In the genomic region with DNA sequence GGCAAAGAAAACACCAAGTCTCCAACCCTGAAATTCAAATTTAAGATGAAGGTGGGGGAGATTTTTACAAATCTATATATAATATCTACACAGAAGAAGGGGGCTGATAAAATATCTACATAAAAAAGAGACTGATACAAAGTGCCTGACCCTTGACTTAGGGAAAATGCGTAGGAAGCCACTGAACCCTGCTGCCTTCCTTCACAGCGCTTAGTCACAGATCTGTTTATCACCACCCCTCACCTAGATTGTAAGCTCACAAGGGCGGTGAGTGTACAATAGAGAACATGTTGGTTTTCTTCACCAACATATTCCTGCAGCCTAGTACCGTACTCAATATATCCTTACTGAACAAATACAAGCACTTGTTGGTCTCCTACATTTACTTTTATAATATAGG, we compare ENCODE assay signal across 11 cellular contexts.
"Had no signal": no experiment of that assay in that cellular context is flagged by ENCODE, and none has a peak within 500 bp of the region (broad histone marks: within the 10 kb centered on the region; RNA-seq: fewer than 3 reads in every experiment).

No MANE protein-coding gene starts in this region.

- ATAC-seq: gastrocnemius medialis; lower lobe of right lung; naive thymus-derived CD4-positive, alpha-beta T cell; sciatic nerve had no signal

- H3K9me3 ChIP-seq: gastrocnemius medialis, left ventricle myocardium inferior, lower lobe of right lung had no signal

- DNase-seq: gastrocnemius medialis; immature natural killer cell; kidney; left cardiac atrium; left ventricle myocardium inferior; lower lobe of right lung; naive thymus-derived CD4-positive, alpha-beta T cell; posterior cingulate gyrus; stimulated activated CD4-positive, alpha-beta T cell treated with anti-CD3 and anti-CD28 coated beads, Interleukin-12 subunit alpha, Interleukin-12 subunit beta, amount 100 ng/mL, for 4 hours; stimulated activated naive CD4-positive, alpha-beta T cell had no signal

- H3K4me1 ChIP-seq: gastrocnemius medialis, lower lobe of right lung had no signal

- H3K27ac ChIP-seq: gastrocnemius medialis, lower lobe of right lung had no signal

- H3K4me3 ChIP-seq: gastrocnemius medialis, left ventricle myocardium inferior, lower lobe of right lung had no signal
